ENCODE assay signal across 8 cellular contexts in genomic region chr3:20186600-20187004, GRCh38. TPM values are rescaled to one million over a fixed set of nuclear protein-coding genes. Genes with fewer than 3 reads are reported as not detected.
DNase-seq lines count a peak whose midpoint lies in the region; ATAC-seq and TF ChIP-seq lines count a peak whose summit lies in the region.

No MANE protein-coding gene starts in this region.

- H3K9me3 Mint-ChIP-seq in activated T-helper 2 cell treated with anti-CD3 and anti-CD28 coated beads, Interferon-gamma antibody, Interleukin-2, Interleukin-4, amounts not matched to agents 10 μg/mL and 5 μg/mL and 100 μg/mL, durations not matched to agents 14 hours and 24 hours and 36 hours, result no peaks in the 10 kb centered on the region

- H3K27me3 ChIP-seq in AG04450 (ENCODE audit: control insufficient read depth, insufficient read depth, low read length) (no peaks in the 10 kb centered on the region), psoas muscle (ENCODE audit: insufficient read depth in 3 of 3, low read length in 2 of 3) (no peaks in the 10 kb centered on the region)

- peaks cover 4% of the 10 kb centered on the region for H3K27me3 Mint-ChIP-seq in activated T-helper 2 cell treated with anti-CD3 and anti-CD28 coated beads, Interferon-gamma antibody, Interleukin-2, Interleukin-4, amounts not matched to agents 10 μg/mL and 5 μg/mL and 100 μg/mL, durations not matched to agents 14 hours and 24 hours and 36 hours (ENCODE audit: low read depth)

- H3K4me3 ChIP-seq in AG04450 (ENCODE audit: low read depth, low read length), result peak overlapping the region; percentile 97
- peak overlapping the region; percentile 74 for H3K4me3 ChIP-seq in psoas muscle

- TF ChIP-seq CTCF in AG04450 (IDR thresholded peaks at IDR 0.05; ENCODE audit: low read depth, low read length), result no peak
- no peak for TF ChIP-seq CTCF in psoas muscle (IDR thresholded peaks at IDR 0.05)

- peaks cover 22% of the 10 kb centered on the region for H3K36me3 ChIP-seq in KOPT-K1 (ENCODE audit: insufficient read depth, low read length)
- no peaks in the 10 kb centered on the region for H3K36me3 ChIP-seq in psoas muscle (ENCODE audit: insufficient read depth in 1 of 2, low read depth in 1 of 2)

- intact Hi-C loops in psoas muscle (cut with DNase I), result loop anchor here (5.0 to 10.0 kb wide), 3 partner anchors 149 to 239 kb away; partner anchors contain the start of gene RAB5A (in 2 of the 2)
- intact Hi-C loops in activated T-helper 2 cell treated with anti-CD3 and anti-CD28 coated beads, Interferon-gamma antibody, Interleukin-2, Interleukin-4, amounts not matched to agents 10 μg/mL and 5 μg/mL and 100 μg/mL, durations not matched to agents 14 hours and 24 hours and 36 hours (cut with micrococcal nuclease), result loop anchor here (1.0 to 5.0 kb wide), 7 partner anchors 82 to 302 kb away; partner anchors contain the start of gene RAB5A

- 2% methylated on average over 9 of the region's 9 CpGs for WGBS in psoas muscle, 3 donors

- DNase-seq in AG04450 (ENCODE audit: low read depth, low spot score) (no peak), epithelial cell of prostate (ENCODE audit: low read depth, low spot score) (no peak), psoas muscle (no peak), ecto neural progenitor cell (ENCODE audit: low spot score) (no peak)
- no peak for DNase-seq in activated T-helper 2 cell treated with anti-CD3 and anti-CD28 coated beads, Interferon-gamma antibody, Interleukin-2, Interleukin-4, amounts not matched to agents 10 μg/mL and 5 μg/mL and 100 μg/mL, durations not matched to agents 14 hours and 24 hours and 36 hours (ENCODE audit: low spot score)
- DNase-seq in activated CD4-positive, CD25-positive, alpha-beta regulatory T cell treated with anti-CD3 and anti-CD28 coated beads, Interleukin-2, amount 50 U/mL, for 72 hours, result no peak

- CTCF ChIA-PET in AG04450 (lab: Charles Lee), result interaction anchor here (0.6 to 0.7 kb wide), 2 partner anchors 146 to 176 kb away, joined by 3 to 4 read pairs; partner anchors contain the start of gene KAT2B

- peaks cover 7% of the 10 kb centered on the region for H3K4me1 Mint-ChIP-seq in activated T-helper 2 cell treated with anti-CD3 and anti-CD28 coated beads, Interferon-gamma antibody, Interleukin-2, Interleukin-4, amounts not matched to agents 10 μg/mL and 5 μg/mL and 100 μg/mL, durations not matched to agents 14 hours and 24 hours and 36 hours (ENCODE audit: low read depth)

- no peak overlapping the region for H3K27ac Mint-ChIP-seq in activated T-helper 2 cell treated with anti-CD3 and anti-CD28 coated beads, Interferon-gamma antibody, Interleukin-2, Interleukin-4, amounts not matched to agents 10 μg/mL and 5 μg/mL and 100 μg/mL, durations not matched to agents 14 hours and 24 hours and 36 hours

- ATAC-seq in GM19467 (IDR thresholded peaks at IDR 0.05; ENCODE audit: unreplicated experiment) (peak; percentile 2), psoas muscle (peak in 2 of 4 donors; percentile 13 to 45)

- H3K36me3 Mint-ChIP-seq in activated T-helper 2 cell treated with anti-CD3 and anti-CD28 coated beads, Interferon-gamma antibody, Interleukin-2, Interleukin-4, amounts not matched to agents 10 μg/mL and 5 μg/mL and 100 μg/mL, durations not matched to agents 14 hours and 24 hours and 36 hours (ENCODE audit: low read depth), result peaks cover 17% of the 10 kb centered on the region

- no peak overlapping the region for H3K4me3 Mint-ChIP-seq in activated T-helper 2 cell treated with anti-CD3 and anti-CD28 coated beads, Interferon-gamma antibody, Interleukin-2, Interleukin-4, amounts not matched to agents 10 μg/mL and 5 μg/mL and 100 μg/mL, durations not matched to agents 14 hours and 24 hours and 36 hours (ENCODE audit: low read depth)

- H3K9me3 ChIP-seq in AG04450 (ENCODE audit: control insufficient read depth, insufficient read depth, low read length), result peaks cover 2% of the 10 kb centered on the region; the same call in 1 of the 2 replicates
- no peaks in the 10 kb centered on the region for H3K9me3 ChIP-seq in KOPT-K1 (ENCODE audit: insufficient read depth, low read length, poor library complexity, severe bottlenecking)
- H3K9me3 ChIP-seq in psoas muscle, result no peaks in the 10 kb centered on the region

- POLR2A ChIA-PET in AG04450 (lab: Yijun Ruan, JAX), result interaction anchor here (0.6 kb wide), 2 partner anchors 37 to 288 kb away, joined by 3 read pairs; no protein-coding TSS in a partner anchor

- H3K27ac ChIP-seq in AG04450 (ENCODE audit: low read depth, low read length) (peak overlapping the region; percentile 92), KOPT-K1 (ENCODE audit: low read depth, low read length, poor library complexity, severe bottlenecking) (peak overlapping the region; percentile 90), epithelial cell of prostate (peak overlapping the region; percentile 91), psoas muscle (peak overlapping the region; percentile 87)

- peaks cover 9% of the 10 kb centered on the region for H3K4me1 ChIP-seq in psoas muscle

RNA-seq across cellular contexts. Expression of gene SGO1, which starts 0.6 kb away (rescaled TPM):
- polyA plus RNA-seq in AG04450 (2011; rRNA removed), result 1.3 and 2.2 TPM in 2 replicates
- polyA minus RNA-seq in AG04450 (2011; rRNA and poly(A)+ RNA removed), result 0.69 and 1.0 TPM in 2 replicates
- not detected for total RNA-seq in psoas muscle
- polyA plus RNA-seq in psoas muscle, result under 1 TPM in 2 of 3 donors, not detected in 1; 0.03 to 0.05 TPM
- 19.2 and 20.8 TPM in 2 replicates for total RNA-seq in activated T-helper 2 cell treated with anti-CD3 and anti-CD28 coated beads, Interferon-gamma antibody, Interleukin-2, Interleukin-4, amounts not matched to agents 10 μg/mL and 5 μg/mL and 100 μg/mL, durations not matched to agents 14 hours and 24 hours and 36 hours

Comparison
In these comparisons a context has a peak if more than half of its experiments do, and no peak if none do; other contexts are left out.
1. RNA of gene SGO1, which starts 0.6 kb away (total RNA-seq): 19.2 to 20.8 TPM in activated T-helper 2 cell treated with anti-CD3 and anti-CD28 coated beads, Interferon-gamma antibody, Interleukin-2, Interleukin-4, amounts not matched to agents 10 μg/mL and 5 μg/mL and 100 μg/mL, durations not matched to agents 14 hours and 24 hours and 36 hours; not detected in psoas muscle; every median in the first group is over 10 times any median in the second.
2. Peak in every context shown above with its lines, with median percentiles within 50 percentile points of each other: H3K27ac ChIP-seq.